2 cellular contexts compared by ENCODE assay signal in genomic region chr10:11437391-11438241, GRCh38.
A peak's percentile ranks its signal among the peaks of the same experiment; 100 is the strongest.
TF ChIP-seq lines count a peak whose summit lies in the region.

No MANE protein-coding gene starts in this region.

TF ChIP-seq in Ishikawa, 13 proteins besides CTCF, POLR2A, EP300 and RAD21:
- TF ChIP-seq TAF1 (IDR thresholded peaks at IDR 0.05; ENCODE audit: low read depth): no peak
- no peak for TF ChIP-seq CREB1 (IDR thresholded peaks at IDR 0.05; ENCODE audit: low read depth)
- peak; percentile 23; the same call in 1 of the 2 replicates for TF ChIP-seq TCF12 (IDR thresholded peaks at IDR 0.05; ENCODE audit: low read depth)
- TF ChIP-seq CEBPB (IDR thresholded peaks at IDR 0.05): no peak
- TF ChIP-seq YY1 (IDR thresholded peaks at IDR 0.05; ENCODE audit: low read depth): 0 out of 2 replicates have a peak, but pooled peaks have one; percentile 18
- TF ChIP-seq FOXM1 (IDR thresholded peaks at IDR 0.05; ENCODE audit: borderline replicate concordance, low read depth): no peak
- TF ChIP-seq MAX (IDR thresholded peaks at IDR 0.05): peak; percentile 70; the same call in 1 of the 2 replicates
- peak; percentile 26; the same call in 1 of the 2 replicates for TF ChIP-seq TEAD4 (IDR thresholded peaks at IDR 0.05)
- no peak for TF ChIP-seq REST (IDR thresholded peaks at IDR 0.05; ENCODE audit: low read depth)
- peak; percentile 56; the same call in 1 of the 2 replicates for TF ChIP-seq ZBTB7A (IDR thresholded peaks at IDR 0.05; ENCODE audit: low read depth)
- no peak for TF ChIP-seq EGR1 (IDR thresholded peaks at IDR 0.05)
- TF ChIP-seq NFIC (IDR thresholded peaks at IDR 0.05): no peak
- 0 out of 2 replicates have a peak, but pooled peaks have one; percentile 26 for TF ChIP-seq USF1 (IDR thresholded peaks at IDR 0.05)

TF ChIP-seq in H1, 55 proteins besides CTCF, POLR2A, EP300 and RAD21:
- TF ChIP-seq CTBP2 (IDR thresholded peaks at IDR 0.05; ENCODE audit: borderline replicate concordance, insufficient read depth, insufficient read length, low read length): peak; percentile 43
- TF ChIP-seq ASH2L (IDR thresholded peaks at IDR 0.05; ENCODE audit: low read length): no peak
- TF ChIP-seq YY1 (IDR thresholded peaks at IDR 0.05; ENCODE audit: low read depth, low read length): 0 out of 2 replicates have a peak, but pooled peaks have one; percentile 43
